ENCODE assay signal across 11 cellular contexts in genomic region chr3:36969085-36969484, GRCh38. TPM values are rescaled to one million over a fixed set of nuclear protein-coding genes. Genes with fewer than 3 reads are reported as not detected.
DNase-seq lines count a peak whose midpoint lies in the region; ATAC-seq, FAIRE-seq and TF ChIP-seq lines count a peak whose summit lies in the region.
"Had no signal": no experiment of that assay in that cellular context is flagged by ENCODE, and none has a peak within 500 bp of the region (broad histone marks: within the 10 kb centered on the region; RNA-seq: fewer than 3 reads in every experiment).

No MANE protein-coding gene starts in this region.

- TF ChIP-seq CTCF in CD14-positive monocyte (IDR thresholded peaks at IDR 0.05) (no peak), DOHH2 (IDR thresholded peaks at IDR 0.05; ENCODE audit: low read depth, low read length, poor library complexity, severe bottlenecking) (no peak), K562 (IDR thresholded peaks at IDR 0.05 in 2 of 3, conservative IDR thresholded peaks at IDR 0.05 in 1 of 3; ENCODE audit: insufficient read depth in 2 of 3, low read depth in 1 of 3, low read length in 3 of 3) (no peak; a peak in 1 of 6 replicates), nephron progenitor cell (IDR thresholded peaks at IDR 0.05) (no peak), GM20000 (IDR thresholded peaks at IDR 0.05; ENCODE audit: extremely low read depth, missing control alignments) (no peak)

- peak overlapping the region; percentile 23 to 51; a peak in 3 of 4 replicates for H3K9ac ChIP-seq in K562 (ENCODE audit: insufficient read depth in 1 of 2, low read depth in 2 of 2, low read length in 2 of 2)

- no peaks in the 10 kb centered on the region for H3K9me1 ChIP-seq in K562 (ENCODE audit: control insufficient read depth, insufficient read depth, low read length)

- H3K36me3 Mint-ChIP-seq in CD14-positive monocyte (peaks cover 7 to 9% of the 10 kb centered on the region in 2 donors), nephron progenitor cell (ENCODE audit: low read depth) (no peaks in the 10 kb centered on the region)
- H3K36me3 Mint-ChIP-seq in activated naive CD4-positive, alpha-beta T cell treated with anti-CD3 and anti-CD28 coated beads for 36 hours (ENCODE audit: low read depth): peaks cover under 1% of the 10 kb centered on the region

- H3K4me3 Mint-ChIP-seq in CD14-positive monocyte (no peak overlapping the region), nephron progenitor cell (peak overlapping the region; percentile 17)
- H3K4me3 Mint-ChIP-seq in activated naive CD4-positive, alpha-beta T cell treated with anti-CD3 and anti-CD28 coated beads for 36 hours: no peak overlapping the region

- H3K36me3 ChIP-seq in DOHH2 (ENCODE audit: control insufficient read depth, low read length) (no peaks in the 10 kb centered on the region), K562 (ENCODE audit: control insufficient read depth, insufficient read depth, low read length) (no peaks in the 10 kb centered on the region)
- H3K36me3 ChIP-seq: thoracic aorta had no signal

- no peak for TF ChIP-seq POLR2A in K562 (conservative IDR thresholded peaks at IDR 0.05)

- no peak for TF ChIP-seq RAD21 in K562 (CRISPR knock-in tag; conservative IDR thresholded peaks at IDR 0.05 in 1 of 2, IDR thresholded peaks at IDR 0.05 in 1 of 2)

- no peaks in the 10 kb centered on the region for H4K20me1 ChIP-seq in DOHH2 (ENCODE audit: control insufficient read depth, insufficient read depth, low read depth, low read length)
- H4K20me1 ChIP-seq in K562 (replicated peaks; ENCODE audit: control insufficient read depth, insufficient read depth, low read length): no peaks in the 10 kb centered on the region

- H3F3A ChIP-seq in DOHH2 (ENCODE audit: control insufficient read depth, insufficient read depth): peaks cover 14% of the 10 kb centered on the region

- H3K4me1 Mint-ChIP-seq in CD14-positive monocyte (peaks cover 31% of the 10 kb centered on the region), nephron progenitor cell (peaks cover 24% of the 10 kb centered on the region)
- H3K4me1 Mint-ChIP-seq in activated naive CD4-positive, alpha-beta T cell treated with anti-CD3 and anti-CD28 coated beads for 36 hours (ENCODE audit: low read depth): peaks cover 19% of the 10 kb centered on the region

- CTCF ChIA-PET in K562 (lab: Yijun Ruan, JAX; ENCODE audit: low intra/inter-chr PET ratio): no interaction called here
- CTCF ChIA-PET in activated naive CD4-positive, alpha-beta T cell treated with anti-CD3 and anti-CD28 coated beads for 36 hours (lab: Charles Lee): interaction anchor here (1.6 to 2.2 kb wide), 2 partner anchors 9 to 11 kb away, joined by 6 to 11 read pairs; no protein-coding TSS in a partner anchor

- H2AFZ ChIP-seq in K562 (ENCODE audit: low read depth, low read length): peak overlapping the region; percentile 82

- no TSS peak for BruUV-seq in K562 (replicated peaks; lab: Mats Ljungman, UMichigan)

- H3K4me2 ChIP-seq in DOHH2 (ENCODE audit: low read length) (peak overlapping the region; percentile 84), K562 (ENCODE audit: insufficient read depth, low read length) (peak overlapping the region; percentile 60)

- no peak for DNase-seq in CD14-positive monocyte (ENCODE audit: low spot score)
- DNase-seq in K562 (ENCODE audit: extremely low read depth in 1 of 4, low spot score in 3 of 4): no peak
- DNase-seq in nephron progenitor cell: no peak
- DNase-seq in GM20000 (ENCODE audit: low spot score): no peak
- DNase-seq in RCC 7860 (ENCODE audit: low spot score): no peak
- no peak for DNase-seq in activated naive CD4-positive, alpha-beta T cell treated with anti-CD3 and anti-CD28 coated beads for 36 hours

- intact Hi-C loops in CD14-positive monocyte (cut with micrococcal nuclease): no loop called here
- intact Hi-C loops in K562 (cut with micrococcal nuclease): no loop called here
- intact Hi-C loops in activated naive CD4-positive, alpha-beta T cell treated with anti-CD3 and anti-CD28 coated beads for 36 hours (cut with micrococcal nuclease): no loop called here

- ATAC-seq in K562: no peak; the same call in 2 of the 3 replicates
- no peak for ATAC-seq in GM21576 (IDR thresholded peaks at IDR 0.05; ENCODE audit: unreplicated experiment)

- H3K27ac Mint-ChIP-seq in CD14-positive monocyte: peak overlapping the region; percentile 68 to 93 (median 85)
- H3K27ac Mint-ChIP-seq in nephron progenitor cell: peak overlapping the region; percentile 65
- no peak overlapping the region for H3K27ac Mint-ChIP-seq in activated naive CD4-positive, alpha-beta T cell treated with anti-CD3 and anti-CD28 coated beads for 36 hours

- no peak for TF ChIP-seq EP300 in K562 (IDR thresholded peaks at IDR 0.05; ENCODE audit: low read length)

- H3K9me3 ChIP-seq in DOHH2 (ENCODE audit: control insufficient read depth, insufficient read depth, low read length) (no peaks in the 10 kb centered on the region), K562 (replicated peaks; ENCODE audit: control insufficient read depth, insufficient read depth, low read depth, low read length) (no peaks in the 10 kb centered on the region)
- H3K9me3 ChIP-seq: thoracic aorta had no signal

- H3K27me3 Mint-ChIP-seq in CD14-positive monocyte (ENCODE audit: low read depth in 3 of 3) (no peaks in the 10 kb centered on the region), nephron progenitor cell (ENCODE audit: low read depth, poor library complexity) (no peaks in the 10 kb centered on the region)
- H3K27me3 Mint-ChIP-seq in activated naive CD4-positive, alpha-beta T cell treated with anti-CD3 and anti-CD28 coated beads for 36 hours (ENCODE audit: low read depth): no peaks in the 10 kb centered on the region

- no peaks in the 10 kb centered on the region for H3K9me2 ChIP-seq in DOHH2 (replicated peaks; ENCODE audit: control insufficient read depth, low read length)

- in situ Hi-C loops in K562 (cut with MboI): no loop called here

- POLR2A ChIA-PET in K562 (lab: Yijun Ruan, JAX): interaction anchor here (0.6 to 2.4 kb wide), 7 partner anchors 10 to 1125 kb away, joined by 3 to 19 read pairs (median 7); partner anchors contain the start of genes EPM2AIP1 and MLH1

- 38% methylated on average over 4 of the region's 4 CpGs for WGBS in K562 (ENCODE audit: insufficient coverage, low coverage, missing lambda C conversion rate)

- FAIRE-seq in K562 (lab: Jason Lieb, UNC) (no peak), RCC 7860 (lab: Jason Lieb, UNC) (no peak)
- FAIRE-seq: islet of Langerhans had no signal

- H3K27me3 ChIP-seq in DOHH2 (ENCODE audit: control insufficient read depth, low read length) (no peaks in the 10 kb centered on the region), K562 (ENCODE audit: control insufficient read depth in 2 of 2, insufficient read depth in 2 of 2, low read length in 2 of 2) (no peaks in the 10 kb centered on the region)

- H3K79me2 ChIP-seq in DOHH2 (ENCODE audit: control insufficient read depth, low read length) (no peaks in the 10 kb centered on the region), K562 (ENCODE audit: control insufficient read depth, insufficient read depth, low read length) (no peaks in the 10 kb centered on the region)

- H3K27ac ChIP-seq in DOHH2 (ENCODE audit: low read depth, low read length) (peak overlapping the region; percentile 93), K562 (ENCODE audit: extremely low read depth, low read depth, low read length) (peak overlapping the region; percentile 79)
- H3K27ac ChIP-seq: C4-2B, thoracic aorta had no signal

- H3K4me1 ChIP-seq in DOHH2 (ENCODE audit: control insufficient read depth, low read length) (peaks cover 81% of the 10 kb centered on the region), K562 (replicated peaks in 1 of 2; ENCODE audit: control insufficient read depth in 2 of 2, insufficient read depth in 2 of 2, low read length in 2 of 2) (peaks cover 31 to 44% of the 10 kb centered on the region in 2 experiments)

- no peaks in the 10 kb centered on the region for H3K9me3 Mint-ChIP-seq in CD14-positive monocyte
- no peaks in the 10 kb centered on the region for H3K9me3 Mint-ChIP-seq in nephron progenitor cell
- no peaks in the 10 kb centered on the region for H3K9me3 Mint-ChIP-seq in activated naive CD4-positive, alpha-beta T cell treated with anti-CD3 and anti-CD28 coated beads for 36 hours

- H3K4me3 ChIP-seq in DOHH2 (ENCODE audit: low read length) (peak overlapping the region; percentile 57), K562 (no peak overlapping the region)
- H3K4me3 ChIP-seq: thoracic aorta had no signal

RNA-seq across cellular contexts. Expression of gene EPM2AIP1, which starts 23.8 kb away (rescaled TPM):
- polyA plus RNA-seq in CD14-positive monocyte (1 to 10 TPM; 3.6 to 5.8 TPM), K562 (2011; rRNA removed) (44.8 and 47.2 TPM in 2 replicates), K562 (2014; fragmentation: Illumina TruSeq; extraction: Trizol) (20.9 and 25.2 TPM in 2 replicates), K562 (2014; fragmentation: Nextera tagmentation; extraction: Ambion mirVana) (1 to 10 TPM; 6.7 to 9.2 TPM), K562 (2014; rRNA removed) (21.7 and 29.1 TPM in 2 replicates)
- 36.0 and 108 TPM in 2 replicates for total RNA-seq in K562 (2011; cell fraction: chromatin; rRNA removed; ENCODE audit: low replicate concordance)
- total RNA-seq in K562 (2011; cell fraction: nucleolus; rRNA removed): 30.2 and 35.8 TPM in 2 replicates
- total RNA-seq in K562 (2011; cell fraction: nucleoplasm; rRNA removed): 78.0 and 139 TPM in 2 replicates
- total RNA-seq in K562 (2014; rRNA removed) (14.6 and 16.3 TPM in 2 replicates), K562 (2014; rRNA removed; fragmentation: Illumina TruSeq; extraction: Trizol) (29.0 and 29.5 TPM in 2 replicates), K562 (2015; rRNA removed; fragmentation: Illumina TruSeq; extraction: Trizol) (30.7 and 38.3 TPM in 2 replicates), K562 (2021) (19.3 and 22.6 TPM in 2 replicates)
- 9.6 and 28.4 TPM in 2 replicates for polyA plus RNA-seq in K562 (2011; cell fraction: cytosol; rRNA removed)
- polyA plus RNA-seq in K562 (2011; cell fraction: nucleus; rRNA removed): 82.8 and 119 TPM in 2 replicates
- polyA plus RNA-seq in K562 (2012): 16.8 and 23.8 TPM in 2 replicates
- 58.8 and 67.3 TPM in 2 replicates for polyA minus RNA-seq in K562 (2011; rRNA and poly(A)+ RNA removed)
- 13.6 and 14.8 TPM in 2 replicates for polyA minus RNA-seq in K562 (2011; cell fraction: cytosol; rRNA and poly(A)+ RNA removed)
- polyA minus RNA-seq in K562 (2011; cell fraction: nucleus; rRNA and poly(A)+ RNA removed): 86.4 and 147 TPM in 2 replicates
- total RNA-seq in activated naive CD4-positive, alpha-beta T cell treated with anti-CD3 and anti-CD28 coated beads for 36 hours: 10 to 100 TPM; 10.8 to 13.1 TPM

RNA-seq across cellular contexts. Expression of gene TRANK1, which starts 24.2 kb away (rescaled TPM):
- 1 to 10 TPM; 2.8 to 5.8 TPM for polyA plus RNA-seq in CD14-positive monocyte
- total RNA-seq in K562 (2011; cell fraction: chromatin; rRNA removed; ENCODE audit: low replicate concordance): 7.4 and 9.9 TPM in 2 replicates
- 3.3 and 10.8 TPM in 2 replicates for total RNA-seq in K562 (2011; cell fraction: nucleolus; rRNA removed)
- 2.7 and 3.0 TPM in 2 replicates for total RNA-seq in K562 (2011; cell fraction: nucleoplasm; rRNA removed)
- 2.0 and 2.5 TPM in 2 replicates for total RNA-seq in K562 (2014; rRNA removed)
- 2.6 and 2.7 TPM in 2 replicates for total RNA-seq in K562 (2014; rRNA removed; fragmentation: Illumina TruSeq; extraction: Trizol)
- total RNA-seq in K562 (2015; rRNA removed; fragmentation: Illumina TruSeq; extraction: Trizol): 3.8 and 4.8 TPM in 2 replicates
- 3.9 and 5.3 TPM in 2 replicates for total RNA-seq in K562 (2021)
- 4.1 and 10.6 TPM in 2 replicates for polyA plus RNA-seq in K562 (2011; rRNA removed)
- polyA plus RNA-seq in K562 (2011; cell fraction: cytosol; rRNA removed): 2.8 and 8.1 TPM in 2 replicates
- 8.2 and 15.6 TPM in 2 replicates for polyA plus RNA-seq in K562 (2011; cell fraction: nucleus; rRNA removed)
- 6.2 and 9.6 TPM in 2 replicates for polyA plus RNA-seq in K562 (2012)
- 2.1 TPM in 2 replicates for polyA plus RNA-seq in K562 (2014; fragmentation: Illumina TruSeq; extraction: Trizol)
- polyA plus RNA-seq in K562 (2014; fragmentation: Nextera tagmentation; extraction: Ambion mirVana): under 1 TPM; 0.41 to 0.49 TPM
- 1.3 and 1.8 TPM in 2 replicates for polyA plus RNA-seq in K562 (2014; rRNA removed)
- 11.5 and 31.8 TPM in 2 replicates for polyA minus RNA-seq in K562 (2011; rRNA and poly(A)+ RNA removed)
- polyA minus RNA-seq in K562 (2011; cell fraction: cytosol; rRNA and poly(A)+ RNA removed): 6.2 and 17.5 TPM in 2 replicates
- 7.0 and 17.7 TPM in 2 replicates for polyA minus RNA-seq in K562 (2011; cell fraction: nucleus; rRNA and poly(A)+ RNA removed)
- 10 to 100 TPM; 10.9 to 11.0 TPM for total RNA-seq in activated naive CD4-positive, alpha-beta T cell treated with anti-CD3 and anti-CD28 coated beads for 36 hours

RNA-seq across cellular contexts. Expression of gene MLH1, which starts 24.2 kb away (rescaled TPM):
- polyA plus RNA-seq in CD14-positive monocyte (10 to 100 TPM; 18.5 to 19.7 TPM), K562 (2011; rRNA removed) (103 and 144 TPM in 2 replicates), K562 (2014; fragmentation: Illumina TruSeq; extraction: Trizol) (122 and 155 TPM in 2 replicates), K562 (2014; fragmentation: Nextera tagmentation; extraction: Ambion mirVana) (100 to 1,000 TPM in 1 of 2 experiments, 10 to 100 TPM in 1; 81.6 to 134 TPM), K562 (2014; rRNA removed) (82.1 and 113 TPM in 2 replicates)
- 83.9 and 136 TPM in 2 replicates for total RNA-seq in K562 (2011; cell fraction: chromatin; rRNA removed; ENCODE audit: low replicate concordance)
- 66.8 and 72.0 TPM in 2 replicates for total RNA-seq in K562 (2011; cell fraction: nucleolus; rRNA removed)
- 70.8 and 71.4 TPM in 2 replicates for total RNA-seq in K562 (2011; cell fraction: nucleoplasm; rRNA removed)
- total RNA-seq in K562 (2014; rRNA removed) (106 and 123 TPM in 2 replicates), K562 (2014; rRNA removed; fragmentation: Illumina TruSeq; extraction: Trizol) (116 and 132 TPM in 2 replicates), K562 (2015; rRNA removed; fragmentation: Illumina TruSeq; extraction: Trizol) (117 TPM in 2 replicates), K562 (2021) (76.0 and 76.4 TPM in 2 replicates)
- 69.9 and 93.3 TPM in 2 replicates for polyA plus RNA-seq in K562 (2011; cell fraction: cytosol; rRNA removed)
- 67.3 and 75.6 TPM in 2 replicates for polyA plus RNA-seq in K562 (2011; cell fraction: nucleus; rRNA removed)
- polyA plus RNA-seq in K562 (2012): 77.3 and 88.6 TPM in 2 replicates
- polyA minus RNA-seq in K562 (2011; rRNA and poly(A)+ RNA removed): 129 and 140 TPM in 2 replicates
- polyA minus RNA-seq in K562 (2011; cell fraction: cytosol; rRNA and poly(A)+ RNA removed): 39.0 and 63.0 TPM in 2 replicates
- polyA minus RNA-seq in K562 (2011; cell fraction: nucleus; rRNA and poly(A)+ RNA removed): 68.0 and 99.2 TPM in 2 replicates
- total RNA-seq in activated naive CD4-positive, alpha-beta T cell treated with anti-CD3 and anti-CD28 coated beads for 36 hours: 10 to 100 TPM; 86.6 to 95.3 TPM
